8 cellular contexts compared by ENCODE assay signal in genomic region chr10:79047875-79048638, GRCh38. TPM values are rescaled to one million over a fixed set of nuclear protein-coding genes. Genes with fewer than 3 reads are reported as not detected.
A peak's percentile ranks its signal among the peaks of the same experiment; 100 is the strongest.
DNase-seq lines count a peak whose midpoint lies in the region; ATAC-seq and TF ChIP-seq lines count a peak whose summit lies in the region.

No MANE protein-coding gene starts in this region.

- H3K27me3 Mint-ChIP-seq in Caco-2 (ENCODE audit: insufficient read depth, unreplicated experiment) = no peaks in the 10 kb centered on the region

- no peaks in the 10 kb centered on the region for H3K9me3 Mint-ChIP-seq in Caco-2 (ENCODE audit: unreplicated experiment)

- no TSS peak for BruUV-seq in Caco-2 (replicated peaks; lab: Mats Ljungman, UMichigan)

- H3K27me3 ChIP-seq in Caco-2 (replicated peaks; ENCODE audit: control insufficient read depth, insufficient read depth, low read length) (no peaks in the 10 kb centered on the region), RWPE2 (ENCODE audit: insufficient read depth, poor library complexity, severe bottlenecking) (no peaks in the 10 kb centered on the region), adrenal gland (no peaks in the 10 kb centered on the region), osteoblast (ENCODE audit: insufficient read depth, low read length) (peaks cover 7% of the 10 kb centered on the region)

- POLR2A ChIA-PET in Caco-2 (lab: Charles Lee) = no interaction called here

- ATAC-seq in RWPE2 (ENCODE audit: low read depth) = no peak
- ATAC-seq in GM18907 (IDR thresholded peaks at IDR 0.05; ENCODE audit: unreplicated experiment) = no peak
- no peak for ATAC-seq in HG03139 (IDR thresholded peaks at IDR 0.05; ENCODE audit: unreplicated experiment)
- no peak for ATAC-seq in GM19452 (IDR thresholded peaks at IDR 0.05; ENCODE audit: unreplicated experiment)

- no peak overlapping the region for H3K4me2 ChIP-seq in osteoblast (ENCODE audit: insufficient read depth, low read length)

- H2AFZ ChIP-seq in osteoblast (ENCODE audit: low read length) = no peak overlapping the region

- peak overlapping the region; percentile 47 for H3K27ac Mint-ChIP-seq in Caco-2 (ENCODE audit: unreplicated experiment)

- TF ChIP-seq POLR2A in adrenal gland (IDR thresholded peaks at IDR 0.05) = no peak

- no peak overlapping the region for H3K4me3 Mint-ChIP-seq in Caco-2 (ENCODE audit: unreplicated experiment)

- H3K36me3 ChIP-seq in Caco-2 (ENCODE audit: control insufficient read depth, insufficient read depth, low read length) (no peaks in the 10 kb centered on the region), RWPE2 (ENCODE audit: low read depth) (no peaks in the 10 kb centered on the region), adrenal gland (replicated peaks in 1 of 2) (no peaks in the 10 kb centered on the region), osteoblast (ENCODE audit: insufficient read depth, low read length) (no peaks in the 10 kb centered on the region)

- H3K36me3 Mint-ChIP-seq in Caco-2 (ENCODE audit: insufficient read depth, unreplicated experiment) = no peaks in the 10 kb centered on the region

- DNase-seq in Caco-2 (peak in 1 of 2 experiments; percentile 25), RWPE2 (ENCODE audit: low spot score) (peak; percentile 38), adrenal gland (peak in 5 of 7 donors; percentile 23 to 81 (median 48)), osteoblast (ENCODE audit: insufficient read length, low spot score, missing footprints) (peak; percentile 27), NCI-H345 treated with DMSO at 0.1 percent for 48 hours (lab: John Stamatoyannopoulos, UW; ENCODE audit: unreplicated experiment) (no peak)

- CTCF ChIA-PET in Caco-2 (lab: Charles Lee) = interaction anchor here (0.6 kb wide), 1 partner anchor 9 kb away, joined by 3 read pairs; no protein-coding TSS in a partner anchor

- H3K79me2 ChIP-seq in osteoblast (ENCODE audit: insufficient read depth, low read length) = no peaks in the 10 kb centered on the region

- H3K9me3 ChIP-seq in Caco-2 (no peaks in the 10 kb centered on the region), RWPE2 (ENCODE audit: severe bottlenecking) (no peaks in the 10 kb centered on the region), adrenal gland (replicated peaks in 1 of 3) (no peaks in the 10 kb centered on the region), osteoblast (ENCODE audit: low read depth, low read length) (no peaks in the 10 kb centered on the region)

- peaks cover 44% of the 10 kb centered on the region for H3K4me1 ChIP-seq in Caco-2
- H3K4me1 ChIP-seq in RWPE2 (ENCODE audit: insufficient read depth, poor library complexity, severe bottlenecking) = peaks cover 30% of the 10 kb centered on the region
- peaks cover 5 to 33% of the 10 kb centered on the region in 2 donors for H3K4me1 ChIP-seq in adrenal gland (replicated peaks in 1 of 2)
- peaks cover 15% of the 10 kb centered on the region for H3K4me1 ChIP-seq in osteoblast (ENCODE audit: insufficient read depth, low read length)

- no peaks in the 10 kb centered on the region for H4K20me1 ChIP-seq in osteoblast (ENCODE audit: insufficient read depth, low read length)

- intact Hi-C loops in Caco-2 (cut with micrococcal nuclease; ENCODE audit: unreplicated experiment) (no loop called here), adrenal gland (cut with DNase I) (no loop called here)

- no peak for TF ChIP-seq CTCF in Caco-2 (IDR thresholded peaks at IDR 0.05; ENCODE audit: insufficient read depth in 1 of 2, low read depth in 1 of 2, low read length in 1 of 2, severe bottlenecking in 1 of 2, unreplicated experiment in 1 of 2)
- no peak for TF ChIP-seq CTCF in RWPE2 (IDR thresholded peaks at IDR 0.05; ENCODE audit: poor library complexity, severe bottlenecking)
- no peak for TF ChIP-seq CTCF in adrenal gland (IDR thresholded peaks at IDR 0.05)
- TF ChIP-seq CTCF in osteoblast (IDR thresholded peaks at IDR 0.05; ENCODE audit: extremely low read depth, low read depth, low read length) = no peak

- H3K4me3 ChIP-seq in Caco-2 (ENCODE audit: low read depth, low read length) = no peak overlapping the region
- no peak overlapping the region for H3K4me3 ChIP-seq in RWPE2 (ENCODE audit: severe bottlenecking)
- no peak overlapping the region for H3K4me3 ChIP-seq in adrenal gland
- no peak overlapping the region for H3K4me3 ChIP-seq in osteoblast (ENCODE audit: insufficient read depth, low read length)

- H3K27ac ChIP-seq in RWPE2 (ENCODE audit: poor library complexity, severe bottlenecking) = no peak overlapping the region
- H3K27ac ChIP-seq in adrenal gland = peak overlapping the region in 2 of 5 donors; percentile 60 to 75
- H3K27ac ChIP-seq in osteoblast (ENCODE audit: low read depth, low read length) = no peak overlapping the region

- peaks cover 20% of the 10 kb centered on the region for H3K4me1 Mint-ChIP-seq in Caco-2 (ENCODE audit: low read depth, unreplicated experiment)

- 54 to 61% (median 58%) methylated on average over 9 to 13 of the region's 13 CpGs for WGBS in adrenal gland, 4 donors

RNA-seq across cellular contexts. Expression of gene ZMIZ1, which starts 20.7 kb away (rescaled TPM):
- 42.3 and 43.7 TPM in 2 replicates for total RNA-seq in Caco-2 (2022)
- total RNA-seq in adrenal gland = 100 to 1,000 TPM in 1 of 8 donors, 10 to 100 TPM in 7; 47.9 to 113 (median 58.7) TPM
- polyA plus RNA-seq in adrenal gland = 100 to 1,000 TPM in 1 of 3 donors, 10 to 100 TPM in 2; 17.9 to 109 (median 32.2) TPM
- 40.9 and 50.4 TPM in 2 replicates for total RNA-seq in osteoblast
